ENCODE assay signal across 1 cellular context in the genomic region with DNA sequence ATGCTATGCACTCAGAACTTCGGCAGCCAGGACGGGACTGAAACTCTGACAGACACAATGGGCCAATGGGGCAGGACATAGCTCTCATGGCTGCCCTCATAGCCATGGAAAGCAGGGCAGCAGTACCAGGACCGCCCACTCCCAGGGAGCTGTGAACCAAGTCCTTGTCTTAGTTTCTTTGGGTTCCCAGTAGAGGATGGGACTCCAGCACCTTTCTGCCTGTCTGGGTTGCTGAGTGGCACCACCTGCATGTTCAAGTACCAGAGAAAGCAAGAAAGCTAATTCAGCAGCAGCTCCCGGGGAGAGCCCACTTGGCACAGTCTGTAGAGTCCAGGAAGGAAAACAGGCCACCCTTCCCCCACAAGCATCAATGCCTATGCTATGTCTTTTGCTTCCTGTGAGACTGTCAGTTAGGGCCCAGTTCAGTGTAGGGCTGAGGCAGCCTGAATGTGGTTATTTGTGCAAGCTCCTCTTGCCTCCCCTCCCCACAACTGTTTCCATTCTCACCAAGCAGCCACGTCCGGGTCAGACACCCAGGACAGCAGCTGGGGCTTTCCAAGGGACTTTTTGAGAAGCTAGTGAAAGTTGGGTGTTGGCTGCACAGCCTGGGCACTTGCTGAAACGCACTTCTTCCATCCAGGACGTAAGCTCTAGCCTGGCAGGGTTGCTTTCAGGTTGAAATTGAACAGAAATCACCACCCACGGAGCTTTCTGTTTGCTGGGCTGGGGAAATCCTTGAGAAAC.
TF ChIP-seq lines count a peak whose summit lies in the region.

No MANE protein-coding gene starts in this region.

TF ChIP-seq in HCT116, 20 proteins besides CTCF, POLR2A, EP300 and RAD21 (continued from another document):
- TF ChIP-seq, protein P1, sequence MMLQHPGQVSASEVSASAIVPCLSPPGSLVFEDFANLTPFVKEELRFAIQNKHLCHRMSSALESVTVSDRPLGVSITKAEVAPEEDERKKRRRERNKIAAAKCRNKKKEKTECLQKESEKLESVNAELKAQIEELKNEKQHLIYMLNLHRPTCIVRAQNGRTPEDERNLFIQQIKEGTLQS (IDR thresholded peaks at IDR 0.05) = no peak
- TF ChIP-seq EZH2phosphoT487 (IDR thresholded peaks at IDR 0.05; ENCODE audit: borderline replicate concordance) (no peak), JUND (IDR thresholded peaks at IDR 0.05) (no peak), EGR1 (IDR thresholded peaks at IDR 0.05; ENCODE audit: low read depth) (no peak), CEBPB (IDR thresholded peaks at IDR 0.05; ENCODE audit: low read depth) (no peak), FOSL1 (IDR thresholded peaks at IDR 0.05; ENCODE audit: low read depth) (no peak), CBX3 (IDR thresholded peaks at IDR 0.05; ENCODE audit: low read depth) (no peak), EZH2 (IDR thresholded peaks at IDR 0.05) (no peak)
- TF ChIP-seq, protein P2, sequence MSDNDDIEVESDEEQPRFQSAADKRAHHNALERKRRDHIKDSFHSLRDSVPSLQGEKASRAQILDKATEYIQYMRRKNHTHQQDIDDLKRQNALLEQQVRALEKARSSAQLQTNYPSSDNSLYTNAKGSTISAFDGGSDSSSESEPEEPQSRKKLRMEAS (IDR thresholded peaks at IDR 0.05) = no peak
